Comparison of ENCODE assay signal across 1 cellular context in genomic region chr2:77018219-77018618, GRCh38.
TF ChIP-seq lines count a peak whose summit lies in the region.

No MANE protein-coding gene starts in this region.

TF ChIP-seq in HepG2, 621 proteins besides CTCF, POLR2A, EP300 and RAD21:
- no peak for TF ChIP-seq ZFYVE20 (CRISPR knock-in tag; IDR thresholded peaks at IDR 0.05; ENCODE audit: borderline replicate concordance, low read depth)
- TF ChIP-seq, protein P1, sequence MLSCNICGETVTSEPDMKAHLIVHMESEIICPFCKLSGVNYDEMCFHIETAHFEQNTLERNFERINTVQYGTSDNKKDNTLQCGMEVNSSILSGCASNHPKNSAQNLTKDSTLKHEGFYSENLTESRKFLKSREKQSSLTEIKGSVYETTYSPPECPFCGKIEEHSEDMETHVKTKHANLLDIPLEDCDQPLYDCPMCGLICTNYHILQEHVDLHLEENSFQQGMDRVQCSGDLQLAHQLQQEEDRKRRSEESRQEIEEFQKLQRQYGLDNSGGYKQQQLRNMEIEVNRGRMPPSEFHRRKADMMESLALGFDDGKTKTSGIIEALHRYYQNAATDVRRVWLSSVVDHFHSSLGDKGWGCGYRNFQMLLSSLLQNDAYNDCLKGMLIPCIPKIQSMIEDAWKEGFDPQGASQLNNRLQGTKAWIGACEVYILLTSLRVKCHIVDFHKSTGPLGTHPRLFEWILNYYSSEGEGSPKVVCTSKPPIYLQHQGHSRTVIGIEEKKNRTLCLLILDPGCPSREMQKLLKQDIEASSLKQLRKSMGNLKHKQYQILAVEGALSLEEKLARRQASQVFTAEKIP (CRISPR knock-in tag; IDR thresholded peaks at IDR 0.05; ENCODE audit: borderline replicate concordance), result no peak
- no peak for TF ChIP-seq GFI1 (CRISPR knock-in tag; IDR thresholded peaks at IDR 0.05; ENCODE audit: borderline replicate concordance)
- no peak for TF ChIP-seq ARNTL (CRISPR knock-in tag; IDR thresholded peaks at IDR 0.05)
- TF ChIP-seq FOXP4 (CRISPR knock-in tag; IDR thresholded peaks at IDR 0.05), result no peak
- no peak for TF ChIP-seq ZSCAN29 (CRISPR knock-in tag; conservative IDR thresholded peaks at IDR 0.05)
- TF ChIP-seq FOXK2 (IDR thresholded peaks at IDR 0.05), result no peak
- no peak for TF ChIP-seq MTA1 (CRISPR knock-in tag; IDR thresholded peaks at IDR 0.05; ENCODE audit: borderline replicate concordance)
- TF ChIP-seq FOXJ3 (CRISPR knock-in tag; IDR thresholded peaks at IDR 0.05; ENCODE audit: borderline replicate concordance), result no peak
